In the genomic region with DNA sequence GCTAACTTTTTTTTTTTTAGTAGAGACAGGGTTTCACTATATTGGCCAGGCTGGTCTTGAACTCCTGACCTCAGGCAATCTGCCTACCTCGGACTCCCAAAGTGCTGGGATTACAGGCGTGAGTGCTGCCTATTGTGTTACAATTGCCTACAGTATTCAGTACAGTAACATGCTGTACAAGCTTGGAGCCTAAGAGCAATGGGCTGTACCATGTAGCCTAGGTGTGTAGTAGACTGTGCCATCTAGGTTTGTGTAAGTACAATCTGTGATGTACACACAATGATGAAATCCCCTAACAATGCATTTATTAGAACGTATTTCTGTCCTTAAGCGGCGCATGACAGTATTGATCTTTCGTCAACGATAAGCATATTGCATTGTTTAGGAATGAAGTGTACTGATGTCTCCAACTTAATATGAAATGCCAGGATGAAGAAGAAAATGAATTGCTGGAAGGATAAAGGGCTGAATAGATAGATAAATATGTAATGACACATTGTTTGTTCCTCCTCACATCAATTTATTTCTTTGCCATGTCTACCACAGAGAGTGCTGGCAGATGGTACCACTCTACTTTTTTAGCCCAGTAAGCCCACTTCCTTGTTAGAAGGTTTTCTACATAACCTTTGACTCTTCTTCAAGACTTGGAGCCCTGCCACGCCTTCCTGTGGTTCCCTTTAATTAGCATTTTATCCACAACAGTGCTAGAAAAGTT, we compare ENCODE assay signal across 15 cellular contexts.
DNase-seq lines count a peak whose midpoint lies in the region; ATAC-seq, FAIRE-seq and TF ChIP-seq lines count a peak whose summit lies in the region.
"Had no signal": no experiment of that assay in that cellular context is flagged by ENCODE, and none has a peak within 500 bp of the region (broad histone marks: within the 10 kb centered on the region; RNA-seq: fewer than 3 reads in every experiment).

No MANE protein-coding gene starts in this region.

- H3K79me1 ChIP-seq in mesenchymal stem cell (replicated peaks; ENCODE audit: low read length, poor library complexity, severe bottlenecking), result no peaks in the 10 kb centered on the region

- no peak overlapping the region for H3K23ac ChIP-seq in mesenchymal stem cell (ENCODE audit: low read length in 2 of 2)

- peak overlapping the region; percentile 31 for H2BK5ac ChIP-seq in mesenchymal stem cell (ENCODE audit: low read depth, low read length, poor library complexity, severe bottlenecking)

- H3K36me3 ChIP-seq in SK-N-MC (ENCODE audit: insufficient read depth, low read length) (no peaks in the 10 kb centered on the region), mesenchymal stem cell (ENCODE audit: control insufficient read depth in 1 of 2, insufficient read depth in 2 of 2, low read depth in 1 of 2, low read length in 2 of 2) (no peaks in the 10 kb centered on the region), gastroesophageal sphincter (no peaks in the 10 kb centered on the region)
- H3K36me3 ChIP-seq: HAP-1 had no signal

- H3K18ac ChIP-seq in mesenchymal stem cell (ENCODE audit: low read depth in 1 of 2, low read length in 2 of 2), result no peak overlapping the region

- POLR2A ChIA-PET in A549 (lab: Yijun Ruan, JAX), result no interaction called here

- peaks cover 0 to 16% of the 10 kb centered on the region in 2 experiments for H3K27me3 ChIP-seq in mesenchymal stem cell (ENCODE audit: control insufficient read depth in 1 of 2, insufficient read depth in 1 of 2, low read length in 2 of 2)
- no peaks in the 10 kb centered on the region for H3K27me3 ChIP-seq in gastroesophageal sphincter

- no peak overlapping the region for H2BK12ac ChIP-seq in mesenchymal stem cell (ENCODE audit: low read length in 2 of 2)

- TF ChIP-seq POLR2A in A549 (IDR thresholded peaks at IDR 0.05; ENCODE audit: low read length) (no peak), gastroesophageal sphincter (IDR thresholded peaks at IDR 0.05) (no peak)

- H3K4me2 ChIP-seq in A549 (no peak overlapping the region), mesenchymal stem cell (ENCODE audit: low read length, poor library complexity, severe bottlenecking) (no peak overlapping the region)

- H4K8ac ChIP-seq in mesenchymal stem cell (ENCODE audit: low read length), result no peak overlapping the region

- CTCF ChIA-PET in A549 (lab: Yijun Ruan, JAX), result interaction anchor here (0.7 kb wide), 1 partner anchor 707 kb away, joined by 3 read pairs; no protein-coding TSS in a partner anchor

- no peak overlapping the region for H3K14ac ChIP-seq in mesenchymal stem cell (ENCODE audit: low read length in 2 of 2)

- no peak overlapping the region for H2AFZ ChIP-seq in mesenchymal stem cell (ENCODE audit: low read depth, low read length)

- 61% methylated on average over 6 of the region's 8 CpGs for WGBS in A549 (ENCODE audit: missing lambda C conversion rate)
- 86% methylated on average over 8 of the region's 8 CpGs for WGBS in mesenchymal stem cell
- WGBS in gastroesophageal sphincter (ENCODE audit: low coverage in 1 of 2), 2 donors, result 75 to 88% methylated on average over 6 of the region's 8 CpGs

- H3K9ac ChIP-seq in SK-N-MC (ENCODE audit: insufficient read length) (no peak overlapping the region), mesenchymal stem cell (ENCODE audit: low read length) (no peak overlapping the region)

- peaks cover 26% of the 10 kb centered on the region; the same call in 2 of the 3 replicates for H3K4me1 ChIP-seq in A549
- H3K4me1 ChIP-seq in mesenchymal stem cell (ENCODE audit: control insufficient read depth, insufficient read depth, low read depth, low read length), result no peaks in the 10 kb centered on the region
- H3K4me1 ChIP-seq in gastroesophageal sphincter, result no peaks in the 10 kb centered on the region
- H3K4me1 ChIP-seq: HAP-1 had no signal

- H3K4me3 ChIP-seq in A549 (no peak overlapping the region), SK-N-MC (no peak overlapping the region), mesenchymal stem cell (ENCODE audit: insufficient read depth in 1 of 2, low read depth in 1 of 2, low read length in 2 of 2) (no peak overlapping the region), gastroesophageal sphincter (no peak overlapping the region)
- H3K4me3 ChIP-seq: HAP-1 had no signal

- DNase-seq in A549 (ENCODE audit: low read depth in 1 of 2, low spot score in 1 of 2), result no peak
- DNase-seq in M059J (ENCODE audit: low read depth), result peak; percentile 26
- no peak for DNase-seq in SK-N-MC (ENCODE audit: low read depth, low spot score)
- DNase-seq in mesenchymal stem cell, result no peak
- no peak for DNase-seq in glomerular visceral epithelial cell (ENCODE audit: extremely low spot score)
- DNase-seq: 8988T; C1 segment of cervical spinal cord; CD4-positive, alpha-beta T cell; GF-D8; HFFc6 had no signal

- no peak for TF ChIP-seq RAD21 in A549 (conservative IDR thresholded peaks at IDR 0.05 in 1 of 2, IDR thresholded peaks at IDR 0.05 in 1 of 2)

- H2BK15ac ChIP-seq in mesenchymal stem cell (ENCODE audit: low read depth, poor library complexity, severe bottlenecking), result no peak overlapping the region

- ATAC-seq in A549, result no peak
- ATAC-seq in gastroesophageal sphincter, result no peak
- no peak for ATAC-seq in HG03159 (IDR thresholded peaks at IDR 0.05; ENCODE audit: unreplicated experiment)

- H2AK5ac ChIP-seq in mesenchymal stem cell (ENCODE audit: low read length, severe bottlenecking), result no peak overlapping the region

- FAIRE-seq in A549 (lab: Jason Lieb, UNC), result peak; percentile 59
- FAIRE-seq: H1 had no signal

- no peak for TF ChIP-seq CTCF in A549 (IDR thresholded peaks at IDR 0.05)
- TF ChIP-seq CTCF in gastroesophageal sphincter (IDR thresholded peaks at IDR 0.05), result no peak

- H3K9me3 ChIP-seq in A549 (no peaks in the 10 kb centered on the region; the same call in 2 of the 3 replicates), SK-N-MC (ENCODE audit: low read depth, low read length) (peaks cover 4% of the 10 kb centered on the region; the same call in 1 of the 2 replicates), mesenchymal stem cell (ENCODE audit: control insufficient read depth, low read length) (peaks cover 15% of the 10 kb centered on the region), gastroesophageal sphincter (no peaks in the 10 kb centered on the region)
- H3K9me3 ChIP-seq: HAP-1 had no signal

- H3K4ac ChIP-seq in mesenchymal stem cell (ENCODE audit: low read depth in 1 of 2, low read length in 2 of 2), result no peak overlapping the region

- H2BK120ac ChIP-seq in mesenchymal stem cell (ENCODE audit: low read depth, low read length), result no peak overlapping the region

- no peak overlapping the region for H4K91ac ChIP-seq in mesenchymal stem cell (ENCODE audit: low read length)

- H3K27ac ChIP-seq in A549, result no peak overlapping the region
- peak overlapping the region; percentile 69 for H3K27ac ChIP-seq in SK-N-MC
- H3K27ac ChIP-seq in mesenchymal stem cell (ENCODE audit: low read length, poor library complexity, severe bottlenecking), result no peak overlapping the region
- H3K27ac ChIP-seq in gastroesophageal sphincter, result no peak overlapping the region
- H3K27ac ChIP-seq: HL-60 had no signal

- TF ChIP-seq EP300 in A549 (IDR thresholded peaks at IDR 0.05), result no peak
- TF ChIP-seq EP300 in gastroesophageal sphincter (IDR thresholded peaks at IDR 0.05), result no peak

TF ChIP-seq in A549, 52 proteins besides CTCF, POLR2A, EP300 and RAD21 (continues in another document):
- TF ChIP-seq MAZ (IDR thresholded peaks at IDR 0.05; ENCODE audit: borderline replicate concordance, low read depth, low read length) (no peak), ZFP36 (IDR thresholded peaks at IDR 0.05; ENCODE audit: borderline replicate concordance, partially characterized antibody) (no peak), ZC3H11A (IDR thresholded peaks at IDR 0.05) (no peak), FOXS1 (CRISPR knock-in tag; IDR thresholded peaks at IDR 0.05) (no peak), TFCP2L1 (CRISPR knock-in tag; IDR thresholded peaks at IDR 0.05) (no peak), KDM1A (IDR thresholded peaks at IDR 0.05; ENCODE audit: low read depth) (no peak), PHF8 (IDR thresholded peaks at IDR 0.05; ENCODE audit: borderline replicate concordance, low read depth) (no peak), TP53 (CRISPR knock-in tag; IDR thresholded peaks at IDR 0.05) (no peak), CEBPB (IDR thresholded peaks at IDR 0.05) (no peak), NPAS2 (CRISPR knock-in tag; IDR thresholded peaks at IDR 0.05; ENCODE audit: borderline replicate concordance) (no peak), HOXA7 (CRISPR knock-in tag; IDR thresholded peaks at IDR 0.05) (no peak)
- TF ChIP-seq, protein P1, sequence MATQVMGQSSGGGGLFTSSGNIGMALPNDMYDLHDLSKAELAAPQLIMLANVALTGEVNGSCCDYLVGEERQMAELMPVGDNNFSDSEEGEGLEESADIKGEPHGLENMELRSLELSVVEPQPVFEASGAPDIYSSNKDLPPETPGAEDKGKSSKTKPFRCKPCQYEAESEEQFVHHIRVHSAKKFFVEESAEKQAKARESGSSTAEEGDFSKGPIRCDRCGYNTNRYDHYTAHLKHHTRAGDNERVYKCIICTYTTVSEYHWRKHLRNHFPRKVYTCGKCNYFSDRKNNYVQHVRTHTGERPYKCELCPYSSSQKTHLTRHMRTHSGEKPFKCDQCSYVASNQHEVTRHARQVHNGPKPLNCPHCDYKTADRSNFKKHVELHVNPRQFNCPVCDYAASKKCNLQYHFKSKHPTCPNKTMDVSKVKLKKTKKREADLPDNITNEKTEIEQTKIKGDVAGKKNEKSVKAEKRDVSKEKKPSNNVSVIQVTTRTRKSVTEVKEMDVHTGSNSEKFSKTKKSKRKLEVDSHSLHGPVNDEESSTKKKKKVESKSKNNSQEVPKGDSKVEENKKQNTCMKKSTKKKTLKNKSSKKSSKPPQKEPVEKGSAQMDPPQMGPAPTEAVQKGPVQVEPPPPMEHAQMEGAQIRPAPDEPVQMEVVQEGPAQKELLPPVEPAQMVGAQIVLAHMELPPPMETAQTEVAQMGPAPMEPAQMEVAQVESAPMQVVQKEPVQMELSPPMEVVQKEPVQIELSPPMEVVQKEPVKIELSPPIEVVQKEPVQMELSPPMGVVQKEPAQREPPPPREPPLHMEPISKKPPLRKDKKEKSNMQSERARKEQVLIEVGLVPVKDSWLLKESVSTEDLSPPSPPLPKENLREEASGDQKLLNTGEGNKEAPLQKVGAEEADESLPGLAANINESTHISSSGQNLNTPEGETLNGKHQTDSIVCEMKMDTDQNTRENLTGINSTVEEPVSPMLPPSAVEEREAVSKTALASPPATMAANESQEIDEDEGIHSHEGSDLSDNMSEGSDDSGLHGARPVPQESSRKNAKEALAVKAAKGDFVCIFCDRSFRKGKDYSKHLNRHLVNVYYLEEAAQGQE (IDR thresholded peaks at IDR 0.05), result no peak
- TF ChIP-seq, protein P2, sequence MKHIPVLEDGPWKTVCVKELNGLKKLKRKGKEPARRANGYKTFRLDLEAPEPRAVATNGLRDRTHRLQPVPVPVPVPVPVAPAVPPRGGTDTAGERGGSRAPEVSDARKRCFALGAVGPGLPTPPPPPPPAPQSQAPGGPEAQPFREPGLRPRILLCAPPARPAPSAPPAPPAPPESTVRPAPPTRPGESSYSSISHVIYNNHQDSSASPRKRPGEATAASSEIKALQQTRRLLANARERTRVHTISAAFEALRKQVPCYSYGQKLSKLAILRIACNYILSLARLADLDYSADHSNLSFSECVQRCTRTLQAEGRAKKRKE (CRISPR knock-in tag; IDR thresholded peaks at IDR 0.05; ENCODE audit: low read depth), result no peak
